15 cellular contexts compared by ENCODE assay signal in the genomic region with DNA sequence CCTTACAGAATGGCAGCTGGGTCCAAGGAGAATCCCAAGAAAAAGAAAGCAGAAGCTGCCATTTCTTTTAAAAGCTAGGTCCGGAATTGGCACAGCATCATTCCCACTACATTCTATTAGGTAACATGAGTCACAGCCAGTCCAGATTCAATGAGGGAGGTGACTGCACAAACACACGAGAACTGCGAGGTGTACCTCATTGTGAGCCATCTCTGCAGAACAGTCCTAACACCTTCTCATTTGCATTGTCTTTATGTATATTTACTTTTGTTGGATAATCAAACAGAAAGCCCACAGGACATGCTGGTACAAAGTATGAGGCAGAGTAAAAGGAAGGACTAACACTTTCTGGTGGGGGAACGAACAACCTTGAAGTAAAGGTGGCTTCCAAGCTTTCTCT. TPM values are rescaled to one million over a fixed set of nuclear protein-coding genes. Genes with fewer than 3 reads are reported as not detected.
DNase-seq lines count a peak whose midpoint lies in the region; ATAC-seq lines count a peak whose summit lies in the region.
"Had no signal": no experiment of that assay in that cellular context is flagged by ENCODE, and none has a peak within 500 bp of the region (broad histone marks: within the 10 kb centered on the region; RNA-seq: fewer than 3 reads in every experiment).

No MANE protein-coding gene starts in this region.

- H3K36me3 Mint-ChIP-seq in central memory CD8-positive, alpha-beta T cell (ENCODE audit: insufficient read depth) = peaks cover 2% of the 10 kb centered on the region
- H3K36me3 Mint-ChIP-seq in activated T-helper 2 cell treated with anti-CD3 and anti-CD28 coated beads, Interferon-gamma antibody, Interleukin-2, Interleukin-4, amounts not matched to agents 10 μg/mL and 5 μg/mL and 100 μg/mL, durations not matched to agents 14 hours and 24 hours and 36 hours (ENCODE audit: low read depth) = no peaks in the 10 kb centered on the region
- H3K36me3 Mint-ChIP-seq: CD8-positive, alpha-beta T cell had no signal

- intact Hi-C loops in activated T-helper 2 cell treated with anti-CD3 and anti-CD28 coated beads, Interferon-gamma antibody, Interleukin-2, Interleukin-4, amounts not matched to agents 10 μg/mL and 5 μg/mL and 100 μg/mL, durations not matched to agents 14 hours and 24 hours and 36 hours (cut with micrococcal nuclease) = no loop called here

- H3K9me3 Mint-ChIP-seq in central memory CD8-positive, alpha-beta T cell = no peaks in the 10 kb centered on the region
- no peaks in the 10 kb centered on the region for H3K9me3 Mint-ChIP-seq in activated T-helper 2 cell treated with anti-CD3 and anti-CD28 coated beads, Interferon-gamma antibody, Interleukin-2, Interleukin-4, amounts not matched to agents 10 μg/mL and 5 μg/mL and 100 μg/mL, durations not matched to agents 14 hours and 24 hours and 36 hours
- H3K9me3 Mint-ChIP-seq: CD8-positive, alpha-beta T cell had no signal

- ATAC-seq in central memory CD8-positive, alpha-beta T cell (replicated peaks; ENCODE audit: extremely low read depth, poor library complexity, severe bottlenecking) = no peak
- ATAC-seq: GM12878 had no signal

- peaks cover 10% of the 10 kb centered on the region for H3K27me3 Mint-ChIP-seq in central memory CD8-positive, alpha-beta T cell
- H3K27me3 Mint-ChIP-seq in activated T-helper 2 cell treated with anti-CD3 and anti-CD28 coated beads, Interferon-gamma antibody, Interleukin-2, Interleukin-4, amounts not matched to agents 10 μg/mL and 5 μg/mL and 100 μg/mL, durations not matched to agents 14 hours and 24 hours and 36 hours (ENCODE audit: low read depth) = peaks cover 3% of the 10 kb centered on the region

- H3K27ac Mint-ChIP-seq in central memory CD8-positive, alpha-beta T cell (ENCODE audit: low read depth) = peak overlapping the region; percentile 39
- no peak overlapping the region for H3K27ac Mint-ChIP-seq in activated T-helper 2 cell treated with anti-CD3 and anti-CD28 coated beads, Interferon-gamma antibody, Interleukin-2, Interleukin-4, amounts not matched to agents 10 μg/mL and 5 μg/mL and 100 μg/mL, durations not matched to agents 14 hours and 24 hours and 36 hours
- H3K27ac Mint-ChIP-seq: B cell; CD8-positive, alpha-beta T cell had no signal

- H3K4me1 Mint-ChIP-seq in central memory CD8-positive, alpha-beta T cell = peaks cover 10% of the 10 kb centered on the region
- no peaks in the 10 kb centered on the region for H3K4me1 Mint-ChIP-seq in activated T-helper 2 cell treated with anti-CD3 and anti-CD28 coated beads, Interferon-gamma antibody, Interleukin-2, Interleukin-4, amounts not matched to agents 10 μg/mL and 5 μg/mL and 100 μg/mL, durations not matched to agents 14 hours and 24 hours and 36 hours (ENCODE audit: low read depth)
- H3K4me1 Mint-ChIP-seq: B cell had no signal

- H3K4me3 Mint-ChIP-seq in central memory CD8-positive, alpha-beta T cell = no peak overlapping the region
- H3K4me3 Mint-ChIP-seq in activated T-helper 2 cell treated with anti-CD3 and anti-CD28 coated beads, Interferon-gamma antibody, Interleukin-2, Interleukin-4, amounts not matched to agents 10 μg/mL and 5 μg/mL and 100 μg/mL, durations not matched to agents 14 hours and 24 hours and 36 hours (ENCODE audit: low read depth) = no peak overlapping the region
- H3K4me3 Mint-ChIP-seq: B cell; CD8-positive, alpha-beta T cell had no signal

- DNase-seq in COLO668 (lab: John Stamatoyannopoulos, UW; ENCODE audit: unreplicated experiment) (peak; percentile 7), M059J (ENCODE audit: low read depth) (peak; percentile 36), NCI-H69 (lab: John Stamatoyannopoulos, UW) (peak; percentile 36), NCI-H2029 treated with DMSO at 0.1 percent for 48 hours (lab: John Stamatoyannopoulos, UW) (no peak), NOMO-1 (lab: John Stamatoyannopoulos, UW; ENCODE audit: unreplicated experiment in 2 of 2) (no peak)
- no peak for DNase-seq in central memory CD8-positive, alpha-beta T cell (ENCODE audit: low spot score in 2 of 2)
- DNase-seq in activated T-helper 2 cell treated with anti-CD3 and anti-CD28 coated beads, Interferon-gamma antibody, Interleukin-2, Interleukin-4, amounts not matched to agents 10 μg/mL and 5 μg/mL and 100 μg/mL, durations not matched to agents 14 hours and 24 hours and 36 hours (ENCODE audit: low spot score) = no peak
- DNase-seq: COR-L47, DMS 273 treated with DMSO at 0.1 percent for 48 hours, DMS53, DND-41, EL had no signal

RNA-seq across cellular contexts. Expression of a gene that starts 14.6 kb away (rescaled TPM):
- total RNA-seq in M059J (2014; rRNA removed; shearing (Covaris generic)) = 9.2 and 13.6 TPM in 2 replicates
- 14.3 and 14.4 TPM in 2 replicates for total RNA-seq in activated T-helper 2 cell treated with anti-CD3 and anti-CD28 coated beads, Interferon-gamma antibody, Interleukin-2, Interleukin-4, amounts not matched to agents 10 μg/mL and 5 μg/mL and 100 μg/mL, durations not matched to agents 14 hours and 24 hours and 36 hours

RNA-seq across cellular contexts. Expression of a gene that starts 17.2 kb away (rescaled TPM):
- 18.5 and 28.3 TPM in 2 replicates for total RNA-seq in M059J (2014; rRNA removed; shearing (Covaris generic))
- total RNA-seq in activated T-helper 2 cell treated with anti-CD3 and anti-CD28 coated beads, Interferon-gamma antibody, Interleukin-2, Interleukin-4, amounts not matched to agents 10 μg/mL and 5 μg/mL and 100 μg/mL, durations not matched to agents 14 hours and 24 hours and 36 hours = 19.5 and 19.6 TPM in 2 replicates

RNA-seq across cellular contexts. Expression of a gene that starts 51.8 kb away (rescaled TPM):
- 32.1 and 51.3 TPM in 2 replicates for total RNA-seq in M059J (2014; rRNA removed; shearing (Covaris generic))
- total RNA-seq in activated T-helper 2 cell treated with anti-CD3 and anti-CD28 coated beads, Interferon-gamma antibody, Interleukin-2, Interleukin-4, amounts not matched to agents 10 μg/mL and 5 μg/mL and 100 μg/mL, durations not matched to agents 14 hours and 24 hours and 36 hours = 7.0 and 8.0 TPM in 2 replicates

Comparison
In these comparisons a context has a peak if more than half of its experiments do, and no peak if none do; other contexts are left out.
1. DNase-seq: peak in COLO668 (single experiment), M059J (single experiment) and NCI-H69 (single experiment); none in central memory CD8-positive, alpha-beta T cell (0 of 2), activated T-helper 2 cell treated with anti-CD3 and anti-CD28 coated beads, Interferon-gamma antibody, Interleukin-2, Interleukin-4, amounts not matched to agents 10 μg/mL and 5 μg/mL and 100 μg/mL, durations not matched to agents 14 hours and 24 hours and 36 hours (single experiment), NCI-H2029 treated with DMSO at 0.1 percent for 48 hours (single experiment) and NOMO-1 (0 of 2).